In the genomic region with DNA sequence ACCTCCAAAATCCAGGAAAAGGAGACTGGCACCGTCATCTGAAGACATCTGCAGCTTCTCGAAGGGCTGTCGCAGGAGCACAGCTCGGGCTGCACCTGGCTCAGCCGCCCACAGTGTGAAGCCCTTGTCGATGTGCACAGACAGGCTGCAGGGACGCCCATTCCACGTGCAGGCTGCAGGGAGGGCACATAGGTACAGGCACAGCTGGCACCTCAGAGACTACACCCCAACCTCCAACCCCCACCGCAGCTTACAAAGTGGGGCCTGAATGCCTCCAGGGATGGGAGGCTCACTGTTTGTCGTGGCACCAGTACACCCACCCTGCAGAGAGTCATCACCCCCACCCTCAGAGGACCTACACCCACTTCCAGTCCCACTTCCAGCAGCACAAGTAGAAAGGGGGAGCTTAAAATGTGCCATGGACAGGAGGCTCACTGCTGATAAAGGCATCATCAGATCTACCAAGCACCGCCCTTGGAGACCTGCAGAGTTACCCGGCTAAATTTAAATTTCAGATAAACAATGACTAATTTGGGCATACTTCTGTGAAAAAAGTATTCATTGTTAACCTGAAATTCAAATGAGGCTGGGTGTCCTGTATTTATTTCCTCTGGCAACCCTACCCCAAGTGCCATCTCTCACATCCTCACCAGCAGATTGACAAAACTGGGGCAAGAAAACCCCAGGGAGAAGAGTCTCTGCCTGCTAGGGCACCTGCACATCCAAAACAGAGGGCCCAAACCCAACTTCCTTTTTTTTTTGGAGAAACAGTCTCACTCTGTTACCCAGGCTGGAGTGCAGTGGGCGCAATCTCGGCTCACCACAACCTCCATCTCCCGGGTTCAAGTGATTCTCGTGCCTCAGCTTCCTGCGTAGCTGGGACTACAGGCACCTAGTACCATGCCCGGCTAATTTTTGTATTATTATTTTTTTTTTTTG, we compare ENCODE assay signal across 16 cellular contexts. TPM values are rescaled to one million over a fixed set of nuclear protein-coding genes. Genes with fewer than 3 reads are reported as not detected.
DNase-seq lines count a peak whose midpoint lies in the region; ATAC-seq and TF ChIP-seq lines count a peak whose summit lies in the region.
"Had no signal": no experiment of that assay in that cellular context is flagged by ENCODE, and none has a peak within 500 bp of the region (broad histone marks: within the 10 kb centered on the region; RNA-seq: fewer than 3 reads in every experiment).

No MANE protein-coding gene starts in this region.

- no peak overlapping the region for H3K4me3 ChIP-seq in SJCRH30
- H3K4me3 ChIP-seq: psoas muscle had no signal

- H3K27ac ChIP-seq in layer of hippocampus (ENCODE audit: low read depth, low read length) (peak overlapping the region; percentile 18), SJCRH30 (no peak overlapping the region)
- H3K27ac ChIP-seq: psoas muscle had no signal

- no peaks in the 10 kb centered on the region for H3K27me3 Mint-ChIP-seq in activated T-cell treated with anti-CD3 and anti-CD28 coated beads, Interleukin-2, amount 50 U/mL, for 24 hours
- H3K27me3 Mint-ChIP-seq in activated T-cell treated with anti-CD3 and anti-CD28 coated beads, Interleukin-2, amount 50 U/mL, for 4 hours (ENCODE audit: low read depth), result no peaks in the 10 kb centered on the region

- ATAC-seq in GM21423 (IDR thresholded peaks at IDR 0.05; ENCODE audit: unreplicated experiment) (peak; percentile 51), HG03095 (IDR thresholded peaks at IDR 0.05; ENCODE audit: unreplicated experiment) (no peak)
- no peak for ATAC-seq in activated T-cell treated with anti-CD3 and anti-CD28 coated beads, Interleukin-2, amount 50 U/mL, for 4 hours
- ATAC-seq: psoas muscle had no signal

- H3K4me3 Mint-ChIP-seq in activated T-cell treated with anti-CD3 and anti-CD28 coated beads, Interleukin-2, amount 50 U/mL, for 24 hours, result no peak overlapping the region
- H3K4me3 Mint-ChIP-seq in activated T-cell treated with anti-CD3 and anti-CD28 coated beads, Interleukin-2, amount 50 U/mL, for 4 hours, result no peak overlapping the region

- H3K9me3 Mint-ChIP-seq in activated T-cell treated with anti-CD3 and anti-CD28 coated beads, Interleukin-2, amount 50 U/mL, for 24 hours, result no peaks in the 10 kb centered on the region
- no peaks in the 10 kb centered on the region for H3K9me3 Mint-ChIP-seq in activated T-cell treated with anti-CD3 and anti-CD28 coated beads, Interleukin-2, amount 50 U/mL, for 4 hours

- DNase-seq in CD1c-positive myeloid dendritic cell (ENCODE audit: extremely low spot score) (peak; percentile 39), SJCRH30 (no peak)
- DNase-seq in activated T-cell treated with anti-CD3 and anti-CD28 coated beads, Interleukin-2, amount 50 U/mL, for 24 hours, result no peak
- no peak for DNase-seq in activated T-cell treated with anti-CD3 and anti-CD28 coated beads, Interleukin-2, amount 50 U/mL, for 4 hours
- DNase-seq: AML-193; foreskin fibroblast; midbrain; NCI-H1436 treated with DMSO at 0.1 percent for 48 hours; NCI-H524 treated with DMSO at 0.1 percent for 48 hours; psoas muscle; SIG-M5; stimulated activated CD4-positive, alpha-beta T cell treated with anti-CD3 and anti-CD28 coated beads, Interleukin-1b, Interleukin-23, amount 100 ng/mL, for 48 hours had no signal

- no peaks in the 10 kb centered on the region for H3K4me1 ChIP-seq in SJCRH30
- H3K4me1 ChIP-seq: psoas muscle had no signal

- H3K4me1 Mint-ChIP-seq in activated T-cell treated with anti-CD3 and anti-CD28 coated beads, Interleukin-2, amount 50 U/mL, for 24 hours (ENCODE audit: low read depth), result peaks cover 9% of the 10 kb centered on the region
- H3K4me1 Mint-ChIP-seq in activated T-cell treated with anti-CD3 and anti-CD28 coated beads, Interleukin-2, amount 50 U/mL, for 4 hours (ENCODE audit: low read depth), result peaks cover 3% of the 10 kb centered on the region

- H3K27me3 ChIP-seq in layer of hippocampus (ENCODE audit: control insufficient read depth, insufficient read depth, low read length) (no peaks in the 10 kb centered on the region), SJCRH30 (no peaks in the 10 kb centered on the region)

- H3K27ac Mint-ChIP-seq in activated T-cell treated with anti-CD3 and anti-CD28 coated beads, Interleukin-2, amount 50 U/mL, for 24 hours, result no peak overlapping the region

- H3K36me3 Mint-ChIP-seq in activated T-cell treated with anti-CD3 and anti-CD28 coated beads, Interleukin-2, amount 50 U/mL, for 24 hours (ENCODE audit: low read depth), result peaks cover 47% of the 10 kb centered on the region
- peaks cover 14% of the 10 kb centered on the region for H3K36me3 Mint-ChIP-seq in activated T-cell treated with anti-CD3 and anti-CD28 coated beads, Interleukin-2, amount 50 U/mL, for 4 hours (ENCODE audit: insufficient read depth)

- TF ChIP-seq POLR2A in Raji (IDR thresholded peaks at IDR 0.05; ENCODE audit: insufficient read depth, low read depth, low read length), result 0 out of 2 replicates have a peak, but pooled peaks have one; percentile 26

- peaks cover 5% of the 10 kb centered on the region; the same call in 1 of the 2 replicates for H3K36me3 ChIP-seq in SJCRH30

- H3K9me3 ChIP-seq in SJCRH30 (replicated peaks), result no peaks in the 10 kb centered on the region
- H3K9me3 ChIP-seq: psoas muscle had no signal

RNA-seq across cellular contexts. Expression of a gene that starts 7.7 kb away (rescaled TPM):
- total RNA-seq in activated T-cell treated with anti-CD3 and anti-CD28 coated beads, Interleukin-2, amount 50 U/mL, for 4 hours, result 10 to 100 TPM; 52.6 to 55.7 (median 53.8) TPM
- 36.8 and 39.8 TPM in 2 replicates for total RNA-seq in SJCRH30 (2014; rRNA removed; shearing (Covaris generic))

RNA-seq across cellular contexts. Expression of a gene that starts 34.6 kb away (rescaled TPM):
- total RNA-seq in activated T-cell treated with anti-CD3 and anti-CD28 coated beads, Interleukin-2, amount 50 U/mL, for 4 hours, result 1 to 10 TPM; 1.2 to 2.7 (median 2.4) TPM
- total RNA-seq in SJCRH30 (2014; rRNA removed; shearing (Covaris generic)), result 13.2 and 14.5 TPM in 2 replicates
